ENCODE assay signal across 15 cellular contexts in the genomic region with DNA sequence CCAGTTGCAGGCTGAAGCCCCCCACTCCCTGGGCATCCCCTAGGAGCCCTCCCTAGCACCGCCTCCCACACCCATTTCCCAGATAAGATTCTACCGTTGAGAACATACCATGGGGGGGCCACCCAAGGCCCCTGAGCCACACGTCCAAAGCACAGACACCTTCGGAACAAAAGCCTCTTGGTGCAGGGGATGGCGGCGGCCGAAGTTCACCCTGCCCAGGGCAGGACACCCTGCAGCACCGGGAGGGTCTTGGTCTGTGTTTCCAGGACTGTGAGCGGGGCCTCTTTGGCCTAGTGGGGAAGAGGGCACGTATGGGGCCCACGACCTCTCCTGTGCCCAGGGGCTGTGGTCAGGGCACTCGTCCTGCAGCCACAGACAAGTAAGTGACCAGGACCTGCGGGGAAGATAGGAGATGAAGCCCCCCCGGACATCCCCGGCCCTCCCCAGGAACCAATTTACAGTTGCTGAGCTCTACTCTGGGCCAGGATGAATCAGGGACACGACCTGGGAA.
DNase-seq lines count a peak whose midpoint lies in the region; ATAC-seq and TF ChIP-seq lines count a peak whose summit lies in the region.
"Had no signal": no experiment of that assay in that cellular context is flagged by ENCODE, and none has a peak within 500 bp of the region (broad histone marks: within the 10 kb centered on the region; RNA-seq: fewer than 3 reads in every experiment).

No MANE protein-coding gene starts in this region.

- no peak overlapping the region for H3K4ac ChIP-seq in H9 (ENCODE audit: low read depth, low read length)

- H4K8ac ChIP-seq in H9 (replicated peaks; ENCODE audit: insufficient read length, low read depth, low read length), result no peak overlapping the region

- H3K23me2 ChIP-seq in H9 (ENCODE audit: insufficient read length, low read depth, low read length, poor library complexity, severe bottlenecking), result no peaks in the 10 kb centered on the region

- DNase-seq in cardiac septum (ENCODE audit: low spot score) (peak; percentile 50), Right ventricle myocardium inferior (ENCODE audit: missing footprints) (no peak), mesenteric fat pad (ENCODE audit: low spot score) (peak; percentile 83), H9 (no peak), NCI-H1048 (lab: John Stamatoyannopoulos, UW) (no peak)
- peak; percentile 5 for DNase-seq in activated CD4-positive, alpha-beta memory T cell treated with anti-CD3 and anti-CD28 coated beads for 36 hours
- no peak for DNase-seq in activated CD4-positive, alpha-beta T cell treated with anti-CD3 and anti-CD28 coated beads, Interleukin-2, amount 50 U/mL, for 1 hour
- DNase-seq: Caco-2; CD4-positive, CD25-positive, alpha-beta regulatory T cell; EL; MG63; NCI-H226; SHP77 treated with DMSO at 0.1 percent for 48 hours had no signal

- H3K79me2 ChIP-seq in H9 (ENCODE audit: insufficient read depth, low read length), result no peaks in the 10 kb centered on the region

- H3K27me3 Mint-ChIP-seq in activated CD4-positive, alpha-beta memory T cell treated with anti-CD3 and anti-CD28 coated beads for 36 hours, result no peaks in the 10 kb centered on the region
- no peaks in the 10 kb centered on the region for H3K27me3 Mint-ChIP-seq in H9 (ENCODE audit: low read depth)

- no peaks in the 10 kb centered on the region for H3K79me1 ChIP-seq in H9 (ENCODE audit: insufficient read depth, low read depth, low read length, poor library complexity, severe bottlenecking)

- POLR2A ChIA-PET in activated CD4-positive, alpha-beta memory T cell treated with anti-CD3 and anti-CD28 coated beads for 36 hours (lab: Charles Lee), result no interaction called here

- no peak overlapping the region for H3K23ac ChIP-seq in H9 (ENCODE audit: insufficient read length, low read depth, low read length)

- H3K4me1 ChIP-seq in H9 (ENCODE audit: insufficient read depth, low read length), result no peaks in the 10 kb centered on the region
- H3K4me1 ChIP-seq: Caco-2, HAP-1 had no signal

- H3K36me3 Mint-ChIP-seq in activated CD4-positive, alpha-beta memory T cell treated with anti-CD3 and anti-CD28 coated beads for 36 hours, result no peaks in the 10 kb centered on the region
- no peaks in the 10 kb centered on the region; a peak in 1 of 7 replicates for H3K36me3 Mint-ChIP-seq in H9 (ENCODE audit: insufficient read depth in 1 of 3, low read depth in 3 of 3)
- H3K36me3 Mint-ChIP-seq: CD4-positive, CD25-positive, alpha-beta regulatory T cell had no signal

- H2BK5ac ChIP-seq in H9 (ENCODE audit: insufficient read length, low read length), result no peak overlapping the region

- no peak overlapping the region for H2AK5ac ChIP-seq in H9 (ENCODE audit: insufficient read length, low read length)

- H2AFZ ChIP-seq in H9 (ENCODE audit: low read length), result no peak overlapping the region

- no peak overlapping the region for H3K27ac Mint-ChIP-seq in activated CD4-positive, alpha-beta memory T cell treated with anti-CD3 and anti-CD28 coated beads for 36 hours
- H3K27ac Mint-ChIP-seq in H9, result no peak overlapping the region

- no peak for ATAC-seq in Right ventricle myocardium inferior
- ATAC-seq: Panc1 had no signal

- no peak overlapping the region for H3K27ac ChIP-seq in H9 (ENCODE audit: insufficient read length, low read depth, low read length)

- TF ChIP-seq CTCF in H9 (conservative IDR thresholded peaks at IDR 0.05), result no peak

- no peak overlapping the region for H2BK15ac ChIP-seq in H9 (ENCODE audit: low read depth, low read length)

- H2BK20ac ChIP-seq in H9 (ENCODE audit: low read depth, low read length, poor library complexity, severe bottlenecking), result no peak overlapping the region

- no peaks in the 10 kb centered on the region for H3K9me3 ChIP-seq in H9 (ENCODE audit: control insufficient read depth, low read depth, low read length)
- H3K9me3 ChIP-seq: Caco-2, HAP-1, MG63 had no signal

- H4K5ac ChIP-seq in H9 (ENCODE audit: insufficient read length, low read depth, low read length), result no peak overlapping the region

- WGBS in H9 (ENCODE audit: extremely low coverage, insufficient read length, low lambda C conversion rate), result no CpG with 5 or more reads among the region's 16 CpGs

- intact Hi-C loops in cardiac septum (cut with DNase I) (no loop called here), Right ventricle myocardium inferior (cut with DNase I) (no loop called here)
- intact Hi-C loops in activated CD4-positive, alpha-beta memory T cell treated with anti-CD3 and anti-CD28 coated beads for 36 hours (cut with micrococcal nuclease), result no loop called here

- H3K18ac ChIP-seq in H9 (ENCODE audit: insufficient read length, low read depth, low read length), result no peak overlapping the region

- no peaks in the 10 kb centered on the region for H4K20me1 ChIP-seq in H9 (ENCODE audit: control insufficient read depth, insufficient read depth, insufficient read length)

- H3K4me2 ChIP-seq in H9 (ENCODE audit: insufficient read depth, insufficient read length, low read length), result no peak overlapping the region

- H3K9ac ChIP-seq in H9 (ENCODE audit: extremely low read depth, insufficient read length, low read length), result no peak overlapping the region

- H2BK120ac ChIP-seq in H9 (ENCODE audit: low read depth, low read length, poor library complexity, severe bottlenecking), result no peak overlapping the region

- no peak overlapping the region for H4K91ac ChIP-seq in H9 (ENCODE audit: insufficient read length, low read depth, low read length)

- CTCF ChIA-PET in activated CD4-positive, alpha-beta memory T cell treated with anti-CD3 and anti-CD28 coated beads for 36 hours (lab: Charles Lee), result no interaction called here

- no peak overlapping the region for H2BK12ac ChIP-seq in H9 (ENCODE audit: insufficient read length, low read depth, low read length)

- no peaks in the 10 kb centered on the region for H3K27me3 ChIP-seq in H9 (ENCODE audit: insufficient read depth, low read length)
- H3K27me3 ChIP-seq: MG63 had no signal

- no peak overlapping the region; the same call in 1 of the 2 replicates for H3K14ac ChIP-seq in H9 (ENCODE audit: insufficient read depth, low read length)

- H3T11ph ChIP-seq in H9 (ENCODE audit: low read length), result no peak overlapping the region

- H3K4me3 Mint-ChIP-seq in activated CD4-positive, alpha-beta memory T cell treated with anti-CD3 and anti-CD28 coated beads for 36 hours, result no peak overlapping the region
- H3K4me3 Mint-ChIP-seq in H9, result no peak overlapping the region
- H3K4me3 Mint-ChIP-seq: CD4-positive, CD25-positive, alpha-beta regulatory T cell had no signal

- H3K9me3 Mint-ChIP-seq in activated CD4-positive, alpha-beta memory T cell treated with anti-CD3 and anti-CD28 coated beads for 36 hours, result no peaks in the 10 kb centered on the region
- no peaks in the 10 kb centered on the region for H3K9me3 Mint-ChIP-seq in H9
- H3K9me3 Mint-ChIP-seq: CD4-positive, CD25-positive, alpha-beta regulatory T cell had no signal

- no peak overlapping the region for H3K56ac ChIP-seq in H9 (ENCODE audit: insufficient read length, low read depth, low read length)

- H3K4me1 Mint-ChIP-seq in activated CD4-positive, alpha-beta memory T cell treated with anti-CD3 and anti-CD28 coated beads for 36 hours (ENCODE audit: low read depth), result no peaks in the 10 kb centered on the region
- H3K4me1 Mint-ChIP-seq in H9, result peaks cover under 1 to 9% of the 10 kb centered on the region in 2 experiments; a peak in 3 of 4 replicates

Comparison
In these comparisons a context has a peak if more than half of its experiments do, and no peak if none do; other contexts are left out.
1. DNase-seq: peak in cardiac septum (single experiment), activated CD4-positive, alpha-beta memory T cell treated with anti-CD3 and anti-CD28 coated beads for 36 hours (single experiment) and mesenteric fat pad (single experiment); none in Right ventricle myocardium inferior (single experiment), H9 (single experiment), activated CD4-positive, alpha-beta T cell treated with anti-CD3 and anti-CD28 coated beads, Interleukin-2, amount 50 U/mL, for 1 hour (single experiment) and NCI-H1048 (single experiment).